8 cellular contexts compared by ENCODE assay signal in genomic region chr17:77451894-77452852, GRCh38.
DNase-seq lines count a peak whose midpoint lies in the region; ATAC-seq and TF ChIP-seq lines count a peak whose summit lies in the region.

No MANE protein-coding gene starts in this region.

- H3K36me3 Mint-ChIP-seq in IgD-negative memory B cell (no peaks in the 10 kb centered on the region), WTC11 (no peaks in the 10 kb centered on the region)
- H3K36me3 Mint-ChIP-seq in naive thymus-derived CD8-positive, alpha-beta T cell: peaks cover 13 to 30% (median 21%) of the 10 kb centered on the region in 3 donors

- no peak for TF ChIP-seq CTCF in WTC11 (IDR thresholded peaks at IDR 0.05)

- H3K9me3 Mint-ChIP-seq in IgD-negative memory B cell (no peaks in the 10 kb centered on the region), WTC11 (no peaks in the 10 kb centered on the region)
- H3K9me3 Mint-ChIP-seq in naive thymus-derived CD8-positive, alpha-beta T cell: no peaks in the 10 kb centered on the region

- POLR2A ChIA-PET in WTC11 (lab: Charles Lee): interaction anchor here (0.6 to 2.5 kb wide), 4 partner anchors 14 to 55 kb away, joined by 3 to 14 read pairs (median 3); no protein-coding TSS in a partner anchor
- POLR2A ChIA-PET in naive thymus-derived CD8-positive, alpha-beta T cell (lab: Charles Lee): interaction anchor here (0.5 to 74.5 kb wide), 14 partner anchors 9 to 692 kb away, joined by 3 to 5369 read pairs (median 18); partner anchors contain the start of genes TMC6, TMC8 and TNRC6C

- CTCF ChIA-PET in WTC11 (lab: Charles Lee): interaction anchor here (0.6 to 6.8 kb wide), 10 partner anchors 11 to 852 kb away, joined by 3 to 81 read pairs (median 4); no protein-coding TSS in a partner anchor

- H3K4me3 Mint-ChIP-seq in IgD-negative memory B cell (peak overlapping the region; percentile 95 to 99 (median 98)), WTC11 (peak overlapping the region; percentile 84)
- H3K4me3 Mint-ChIP-seq in naive thymus-derived CD8-positive, alpha-beta T cell: peak overlapping the region; percentile 91 to 98 (median 96)

- H3K27me3 Mint-ChIP-seq in IgD-negative memory B cell (no peaks in the 10 kb centered on the region), WTC11 (ENCODE audit: low read depth) (no peaks in the 10 kb centered on the region)
- H3K27me3 Mint-ChIP-seq in naive thymus-derived CD8-positive, alpha-beta T cell: no peaks in the 10 kb centered on the region

- ATAC-seq in WTC11 (peak; percentile 16), GM21786 (IDR thresholded peaks at IDR 0.05; ENCODE audit: unreplicated experiment) (no peak), HG03432 (IDR thresholded peaks at IDR 0.05; ENCODE audit: unreplicated experiment) (no peak)
- ATAC-seq in naive thymus-derived CD8-positive, alpha-beta T cell: no peak

- peak overlapping the region; percentile 79 to 100 (median 98) for H3K27ac Mint-ChIP-seq in IgD-negative memory B cell
- peak overlapping the region; percentile 82 for H3K27ac Mint-ChIP-seq in WTC11
- peak overlapping the region; percentile 92 to 99 (median 99) for H3K27ac Mint-ChIP-seq in naive thymus-derived CD8-positive, alpha-beta T cell

- H3K4me1 Mint-ChIP-seq in IgD-negative memory B cell: peaks cover 24 to 36% (median 32%) of the 10 kb centered on the region in 3 donors
- peaks cover 68% of the 10 kb centered on the region for H3K4me1 Mint-ChIP-seq in WTC11
- H3K4me1 Mint-ChIP-seq in naive thymus-derived CD8-positive, alpha-beta T cell: peaks cover 28 to 67% (median 50%) of the 10 kb centered on the region in 4 donors

- DNase-seq in COR-L47 (lab: John Stamatoyannopoulos, UW) (peak; percentile 64), WTC11 (ENCODE audit: low spot score) (peak; percentile 72), fibroblast of gingiva (ENCODE audit: low read depth) (peak; percentile 73), NCI-H2029 (lab: John Stamatoyannopoulos, UW) (no peak)
- peak in 1 of 10 donors; percentile 8 for DNase-seq in naive thymus-derived CD8-positive, alpha-beta T cell

TF ChIP-seq in WTC11, 78 proteins besides CTCF, POLR2A, EP300 and RAD21:
- TF ChIP-seq SMAD4 (CRISPR knock-in tag; IDR thresholded peaks at IDR 0.05): no peak
- peak; percentile 7; the same call in 1 of the 2 replicates for TF ChIP-seq SMAD3 (CRISPR knock-in tag; IDR thresholded peaks at IDR 0.05; ENCODE audit: borderline replicate concordance)
- 0 out of 2 replicates have a peak, but pooled peaks have one; percentile 25 for TF ChIP-seq PRDM15 (CRISPR knock-in tag; IDR thresholded peaks at IDR 0.05)
TF ChIP-seq in WTC11: peak in this region for 2.
